1 cellular context compared by ENCODE assay signal in genomic region chr15:88541709-88542341, GRCh38.
TF ChIP-seq lines count a peak whose summit lies in the region.

No MANE protein-coding gene starts in this region.

TF ChIP-seq in H1, 55 proteins besides CTCF, POLR2A, EP300 and RAD21:
- no peak for TF ChIP-seq BACH1 (IDR thresholded peaks at IDR 0.05; ENCODE audit: low read length)
- TF ChIP-seq TBP (IDR thresholded peaks at IDR 0.05; ENCODE audit: low read depth, low read length) = no peak
- TF ChIP-seq SRF (IDR thresholded peaks at IDR 0.05; ENCODE audit: low read depth, low read length) = no peak
- TF ChIP-seq SP2 (IDR thresholded peaks at IDR 0.05; ENCODE audit: low read length) = no peak
- no peak for TF ChIP-seq TCF12 (IDR thresholded peaks at IDR 0.05; ENCODE audit: low read depth, low read length)
- no peak for TF ChIP-seq EGR1 (IDR thresholded peaks at IDR 0.05; ENCODE audit: borderline replicate concordance, low read depth, low read length)
- TF ChIP-seq BRCA1 (IDR thresholded peaks at IDR 0.05; ENCODE audit: low read depth, low read length) = no peak
- no peak for TF ChIP-seq EZH2 (IDR thresholded peaks at IDR 0.05; ENCODE audit: low read depth, low read length, severe bottlenecking)
- no peak for TF ChIP-seq GTF2F1 (IDR thresholded peaks at IDR 0.05; ENCODE audit: borderline replicate concordance, low read depth, low read length)
- no peak for TF ChIP-seq TAF1 (IDR thresholded peaks at IDR 0.05; ENCODE audit: low read depth, low read length)
- no peak for TF ChIP-seq ASH2L (IDR thresholded peaks at IDR 0.05; ENCODE audit: low read length)
- no peak for TF ChIP-seq SAP30 (IDR thresholded peaks at IDR 0.05; ENCODE audit: insufficient read depth, insufficient replicate concordance, low read length)
- no peak for TF ChIP-seq FOSL1 (IDR thresholded peaks at IDR 0.05; ENCODE audit: insufficient read depth, low read depth, low read length)
- no peak for TF ChIP-seq CHD7 (IDR thresholded peaks at IDR 0.05; ENCODE audit: insufficient replicate concordance, low read length)
- TF ChIP-seq POLR2AphosphoS5 (IDR thresholded peaks at IDR 0.05; ENCODE audit: low read depth, low read length) = no peak
- TF ChIP-seq SUZ12 (IDR thresholded peaks at IDR 0.05; ENCODE audit: low read length) = no peak
- TF ChIP-seq MAX (IDR thresholded peaks at IDR 0.05) = no peak
- no peak for TF ChIP-seq RBBP5 (IDR thresholded peaks at IDR 0.05; ENCODE audit: borderline replicate concordance, low read depth, low read length)
